Comparison of ENCODE assay signal across 1 cellular context in the genomic region with DNA sequence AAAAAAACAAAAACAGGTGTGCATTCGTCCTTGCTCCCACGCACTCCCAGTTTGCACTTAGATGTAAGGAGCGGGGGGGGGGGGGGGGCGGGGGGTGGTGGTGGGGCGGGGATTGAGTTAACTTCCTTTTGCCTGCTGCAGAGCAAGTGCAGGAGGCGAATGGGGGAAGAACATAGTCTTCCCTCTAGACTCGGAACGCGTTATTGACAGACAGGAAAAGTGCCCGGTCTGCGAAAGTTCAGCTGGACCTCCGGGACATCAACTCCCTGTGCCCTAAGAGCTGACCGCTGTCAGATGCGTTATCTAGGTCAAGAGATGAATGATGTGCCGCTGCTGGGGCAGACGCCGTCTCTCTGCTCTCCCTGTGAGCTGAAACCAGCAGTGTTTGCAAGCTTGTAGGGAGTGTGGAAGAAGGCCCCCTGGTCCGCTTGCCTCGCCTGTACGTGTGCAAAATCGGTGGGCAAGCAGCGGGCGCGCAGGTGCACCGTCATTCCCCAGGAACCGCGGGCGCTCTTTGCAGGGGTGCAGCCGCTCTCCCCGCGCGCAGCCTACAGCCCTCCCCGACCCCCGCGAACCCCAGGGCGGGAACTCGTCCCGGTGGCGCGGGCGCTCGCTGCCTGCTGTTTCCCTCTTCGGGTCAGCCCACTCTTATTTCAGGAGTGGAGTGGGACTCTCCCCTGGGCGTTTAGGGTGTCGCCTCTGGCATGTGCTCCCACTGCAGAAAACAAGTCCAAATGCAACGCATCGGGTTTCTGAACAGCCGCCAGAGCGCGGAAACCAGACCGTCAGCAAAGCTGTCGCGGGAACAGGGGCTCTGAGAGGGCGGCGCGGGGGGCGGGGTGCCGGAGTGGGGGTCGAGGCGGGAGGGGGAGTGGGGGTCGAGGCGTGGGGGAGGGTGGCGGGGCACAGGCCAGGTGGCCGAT.
TF ChIP-seq lines count a peak whose summit lies in the region.

No MANE protein-coding gene starts in this region.

TF ChIP-seq in neural cell, 6 proteins besides CTCF, POLR2A, EP300 and RAD21:
- no peak for TF ChIP-seq SMC3 (conservative IDR thresholded peaks at IDR 0.05; ENCODE audit: poor library complexity)
- TF ChIP-seq TAF1 (IDR thresholded peaks at IDR 0.05; ENCODE audit: low read depth) = no peak
- no peak for TF ChIP-seq MXI1 (conservative IDR thresholded peaks at IDR 0.05; ENCODE audit: poor library complexity, severe bottlenecking)
- TF ChIP-seq EZH2 (IDR thresholded peaks at IDR 0.05; ENCODE audit: borderline replicate concordance, insufficient read depth, low read length, poor library complexity, severe bottlenecking) = no peak
- no peak for TF ChIP-seq POLR2AphosphoS5 (IDR thresholded peaks at IDR 0.05)
- TF ChIP-seq REST (IDR thresholded peaks at IDR 0.05; ENCODE audit: borderline replicate concordance) = no peak
